In genomic region chr9:137222190-137223077, GRCh38 we compare ENCODE assay signal across 1 cellular context.
A peak's percentile ranks its signal among the peaks of the same experiment; 100 is the strongest.
TF ChIP-seq lines count a peak whose summit lies in the region.

Gene RNF208, minus strand, starts transcription at chr9:137222240. Its CDS starts 1,028 bp downstream, at chr9:137221212.

TF ChIP-seq in HepG2, 621 proteins besides CTCF, POLR2A, EP300 and RAD21 (continued from another document):
- 0 out of 2 replicates have a peak, but pooled peaks have one; percentile 34 for TF ChIP-seq ZBTB1 (CRISPR knock-in tag; IDR thresholded peaks at IDR 0.05; ENCODE audit: borderline replicate concordance)
- 0 out of 2 replicates have a peak, but pooled peaks have one; percentile 25 for TF ChIP-seq ZMAT3 (CRISPR knock-in tag; conservative IDR thresholded peaks at IDR 0.05)
- TF ChIP-seq CCDC6 (CRISPR knock-in tag; IDR thresholded peaks at IDR 0.05), result no peak
- no peak for TF ChIP-seq THAP7 (CRISPR knock-in tag; IDR thresholded peaks at IDR 0.05)
- no peak for TF ChIP-seq ZBTB39 (CRISPR knock-in tag; IDR thresholded peaks at IDR 0.05)
- no peak for TF ChIP-seq ZNF607 (CRISPR knock-in tag; IDR thresholded peaks at IDR 0.05; ENCODE audit: borderline replicate concordance)
- TF ChIP-seq ZNF335 (CRISPR knock-in tag; IDR thresholded peaks at IDR 0.05), result no peak
- 0 out of 2 replicates have a peak, but pooled peaks have one; percentile 52 for TF ChIP-seq CAMTA2 (CRISPR knock-in tag; IDR thresholded peaks at IDR 0.05; ENCODE audit: borderline replicate concordance)
- TF ChIP-seq MYPOP (CRISPR knock-in tag; IDR thresholded peaks at IDR 0.05), result peak; percentile 68; the same call in 1 of the 2 replicates
- peak; percentile 56; the same call in 1 of the 2 replicates for TF ChIP-seq KDM5B (CRISPR knock-in tag; IDR thresholded peaks at IDR 0.05; ENCODE audit: borderline replicate concordance)
- no peak for TF ChIP-seq JUNB (CRISPR knock-in tag; IDR thresholded peaks at IDR 0.05; ENCODE audit: borderline replicate concordance)
- TF ChIP-seq ZBTB14 (CRISPR knock-in tag; IDR thresholded peaks at IDR 0.05), result 0 out of 2 replicates have a peak, but pooled peaks have one; percentile 0
- TF ChIP-seq SALL2 (CRISPR knock-in tag; IDR thresholded peaks at IDR 0.05), result 0 out of 2 replicates have a peak, but pooled peaks have one; percentile 22
- no peak for TF ChIP-seq ZNF747 (CRISPR knock-in tag; IDR thresholded peaks at IDR 0.05; ENCODE audit: borderline replicate concordance)
- TF ChIP-seq HNRNPL (IDR thresholded peaks at IDR 0.05; ENCODE audit: low read depth, low read length), result 0 out of 2 replicates have a peak, but pooled peaks have one; percentile 35
- TF ChIP-seq SMAD3 (CRISPR knock-in tag; IDR thresholded peaks at IDR 0.05), result no peak
- no peak for TF ChIP-seq ZNF30 (CRISPR knock-in tag; IDR thresholded peaks at IDR 0.05)
- TF ChIP-seq SRY (CRISPR knock-in tag; IDR thresholded peaks at IDR 0.05), result peak; percentile 47; the same call in 1 of the 2 replicates
- TF ChIP-seq MTERF4 (CRISPR knock-in tag; IDR thresholded peaks at IDR 0.05), result peak; percentile 57; the same call in 1 of the 2 replicates
- peak; percentile 4 for TF ChIP-seq HNRNPLL (IDR thresholded peaks at IDR 0.05; ENCODE audit: low read depth, low read length, poor library complexity, severe bottlenecking)
- no peak for TF ChIP-seq NR2F1 (CRISPR knock-in tag; IDR thresholded peaks at IDR 0.05)
- TF ChIP-seq ZNF558 (CRISPR knock-in tag; IDR thresholded peaks at IDR 0.05; ENCODE audit: borderline replicate concordance), result no peak
- TF ChIP-seq ZNF101 (CRISPR knock-in tag; IDR thresholded peaks at IDR 0.05; ENCODE audit: borderline replicate concordance, low read depth), result no peak
- TF ChIP-seq NR1H2 (CRISPR knock-in tag; IDR thresholded peaks at IDR 0.05; ENCODE audit: borderline replicate concordance, low read depth), result no peak
- no peak for TF ChIP-seq NFIC (IDR thresholded peaks at IDR 0.05; ENCODE audit: low read length)
- no peak for TF ChIP-seq SSRP1 (CRISPR knock-in tag; IDR thresholded peaks at IDR 0.05)
- no peak for TF ChIP-seq ZBTB40 (IDR thresholded peaks at IDR 0.05)
- 0 out of 2 replicates have a peak, but pooled peaks have one; percentile 36 for TF ChIP-seq ZBTB40 (CRISPR knock-in tag; IDR thresholded peaks at IDR 0.05)
- TF ChIP-seq IKZF5 (CRISPR knock-in tag; IDR thresholded peaks at IDR 0.05), result 0 out of 2 replicates have a peak, but pooled peaks have one; percentile 14
- TF ChIP-seq CHCHD3 (CRISPR knock-in tag; IDR thresholded peaks at IDR 0.05), result no peak
- TF ChIP-seq LCORL (IDR thresholded peaks at IDR 0.05), result no peak
- peak; percentile 40; the same call in 1 of the 2 replicates for TF ChIP-seq LCORL (CRISPR knock-in tag; IDR thresholded peaks at IDR 0.05)
- no peak for TF ChIP-seq ZNF367 (CRISPR knock-in tag; IDR thresholded peaks at IDR 0.05; ENCODE audit: borderline replicate concordance)
- TF ChIP-seq ZBTB7B (CRISPR knock-in tag; IDR thresholded peaks at IDR 0.05), result no peak
- TF ChIP-seq ZNF570 (CRISPR knock-in tag; IDR thresholded peaks at IDR 0.05; ENCODE audit: borderline replicate concordance), result no peak
- 0 out of 2 replicates have a peak, but pooled peaks have one; percentile 29 for TF ChIP-seq ZNF138 (CRISPR knock-in tag; IDR thresholded peaks at IDR 0.05; ENCODE audit: low read depth)
- 0 out of 2 replicates have a peak, but pooled peaks have one; percentile 12 for TF ChIP-seq ZNF501 (CRISPR knock-in tag; IDR thresholded peaks at IDR 0.05)
- TF ChIP-seq ZZZ3 (CRISPR knock-in tag; IDR thresholded peaks at IDR 0.05; ENCODE audit: borderline replicate concordance), result no peak
- TF ChIP-seq ZNF343 (CRISPR knock-in tag; IDR thresholded peaks at IDR 0.05), result no peak
- no peak for TF ChIP-seq EHMT2 (IDR thresholded peaks at IDR 0.05; ENCODE audit: borderline replicate concordance, low read depth, low read length)
